24 cellular contexts compared by ENCODE assay signal in genomic region chr2:40276076-40276475, GRCh38.
"Had no signal": no experiment of that assay in that cellular context is flagged by ENCODE, and none has a peak within 500 bp of the region (broad histone marks: within the 10 kb centered on the region; RNA-seq: fewer than 3 reads in every experiment).

No MANE protein-coding gene starts in this region.

- DNase-seq: activated CD4-positive, alpha-beta T cell treated with anti-CD3 and anti-CD28 coated beads, Interleukin-2, amount 10 ng/mL, durations not matched to agents 24 days and 14 days; activated CD4-positive, alpha-beta T cell treated with anti-CD3 and anti-CD28 coated beads, Interleukin-2, amount 50 U/mL, for 4 hours; activated CD8-positive, alpha-beta T cell treated with anti-CD3 and anti-CD28 coated beads, Interleukin-2, amount 10 ng/mL, durations not matched to agents 7 days and 5 days; activated gamma-delta T cell; activated naive CD4-positive, alpha-beta T cell treated with Interleukin-2 at 50 U/mL for 16 hours; activated naive CD8-positive, alpha-beta T cell treated with anti-CD3 and anti-CD28 coated beads, Interleukin-2, amount 10 ng/mL, durations not matched to agents 7 days and 5 days; activated T-cell treated with anti-CD3 and anti-CD28 coated beads, Interleukin-2, amount 50 U/mL, for 24 hours; amygdala; caudate nucleus; cerebellar nuclear complex; NCI-H1092 treated with DMSO at 0.1 percent for 48 hours; NCI-H146; NCI-H187; NCI-H2081; NCI-H226; NCI-H446 treated with DMSO at 0.1 percent for 48 hours; NCI-H524; PC-3; Peyer's patch; RPMI8226; SIG-M5 had no signal

- H3K4me3 ChIP-seq: ascending aorta, K562, Peyer's patch, SK-N-MC had no signal

- H3K27me3 ChIP-seq: ascending aorta, Peyer's patch had no signal

- ATAC-seq: activated CD8-positive, alpha-beta T cell treated with anti-CD3 and anti-CD28 coated beads, Interleukin-2, amount 10 ng/mL, durations not matched to agents 7 days and 5 days; K562; PC-3 had no signal

- H3K36me3 ChIP-seq: ascending aorta, Peyer's patch had no signal

- H3K27ac ChIP-seq: ascending aorta, Peyer's patch, SK-N-MC had no signal

- H3K9me3 ChIP-seq: ascending aorta, Peyer's patch had no signal
